In the genomic region with DNA sequence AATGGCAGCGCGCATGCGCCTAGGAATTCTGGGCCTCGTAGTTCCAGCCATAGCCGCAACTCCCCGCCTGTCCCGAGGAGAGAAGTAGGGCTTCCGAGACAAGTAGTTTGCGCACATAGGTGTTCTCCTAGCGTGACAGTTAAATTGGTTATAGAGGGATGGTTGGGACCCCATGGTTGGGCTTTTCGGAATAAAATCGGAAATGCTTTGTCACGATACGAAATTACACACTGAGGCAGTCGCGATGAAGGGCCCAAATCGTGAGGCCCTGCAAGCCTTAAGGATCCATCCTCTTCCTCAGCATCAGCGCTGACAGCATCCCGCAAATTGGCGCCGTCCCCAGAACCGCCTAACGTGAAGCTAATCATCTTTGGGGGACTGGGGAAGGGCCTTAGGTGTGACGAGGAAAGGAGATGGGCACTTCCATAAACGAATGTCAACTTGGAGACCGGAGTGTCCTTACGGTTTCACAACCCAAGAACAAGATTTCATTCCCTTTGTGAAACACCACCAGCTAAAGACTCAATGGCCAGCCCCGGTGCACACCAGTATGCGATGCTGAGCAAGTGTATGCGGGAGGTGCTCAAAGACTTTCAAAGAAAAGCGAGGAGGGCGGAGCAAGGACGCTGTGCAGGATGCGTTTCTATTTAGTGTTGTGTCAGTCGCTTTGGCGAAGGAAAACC, we compare ENCODE assay signal across 8 cellular contexts. TPM values are rescaled to one million over a fixed set of nuclear protein-coding genes. Genes with fewer than 3 reads are reported as not detected.
DNase-seq lines count a peak whose midpoint lies in the region; ATAC-seq, FAIRE-seq and TF ChIP-seq lines count a peak whose summit lies in the region.

No MANE protein-coding gene starts in this region.

- peak overlapping the region; percentile 83 for H3K9ac ChIP-seq in astrocyte (ENCODE audit: low read length)
- peak overlapping the region; percentile 33 for H3K9ac ChIP-seq in iPS-18a (ENCODE audit: low read length)

- WGBS in spleen, 5 donors = 1 to 3% (median 1%) methylated on average over 27 to 36 of the region's 36 CpGs

- no peaks in the 10 kb centered on the region for H3K9me3 Mint-ChIP-seq in astrocyte (ENCODE audit: unreplicated experiment)

- no peaks in the 10 kb centered on the region for H3K36me3 Mint-ChIP-seq in astrocyte (ENCODE audit: low read depth, unreplicated experiment)

- H3K4me3 ChIP-seq in SJCRH30 (peak overlapping the region; percentile 85), astrocyte (ENCODE audit: insufficient read depth, low read depth, low read length) (peak overlapping the region; percentile 85), iPS-18a (ENCODE audit: low read length) (peak overlapping the region; percentile 99), spleen (peak overlapping the region; percentile 69 to 98 (median 96))

- H2AFZ ChIP-seq in astrocyte (ENCODE audit: low read depth, low read length) = peak overlapping the region; percentile 98

- H3K9me3 ChIP-seq in SJCRH30 (replicated peaks) (no peaks in the 10 kb centered on the region), astrocyte (ENCODE audit: insufficient read depth, low read depth, low read length) (no peaks in the 10 kb centered on the region), iPS-18a (ENCODE audit: control insufficient read depth, low read depth, low read length) (no peaks in the 10 kb centered on the region), spleen (no peaks in the 10 kb centered on the region)

- no peak overlapping the region for H3K27ac ChIP-seq in SJCRH30
- peak overlapping the region; percentile 2 for H3K27ac ChIP-seq in astrocyte (ENCODE audit: low read depth, low read length)
- no peak overlapping the region for H3K27ac ChIP-seq in iPS-18a (ENCODE audit: low read length)
- peak overlapping the region in 7 of 8 donors; percentile 51 to 94 (median 90) for H3K27ac ChIP-seq in spleen

- no peaks in the 10 kb centered on the region for H3K36me3 ChIP-seq in SJCRH30
- no peaks in the 10 kb centered on the region for H3K36me3 ChIP-seq in astrocyte (ENCODE audit: insufficient read depth, low read length)
- no peaks in the 10 kb centered on the region for H3K36me3 ChIP-seq in iPS-18a (ENCODE audit: control insufficient read depth, low read depth, low read length)
- H3K36me3 ChIP-seq in spleen = no peaks in the 10 kb centered on the region

- H3K27me3 ChIP-seq in SJCRH30 (no peaks in the 10 kb centered on the region), astrocyte (ENCODE audit: insufficient read depth, low read length) (no peaks in the 10 kb centered on the region), iPS-18a (ENCODE audit: control insufficient read depth, insufficient read depth, low read length) (peaks cover 19% of the 10 kb centered on the region), spleen (replicated peaks in 1 of 7) (no peaks in the 10 kb centered on the region)

- H3K4me1 Mint-ChIP-seq in astrocyte (ENCODE audit: low read depth, unreplicated experiment) = peaks cover 4% of the 10 kb centered on the region

- DNase-seq in activated CD4-positive, CD25-positive, alpha-beta regulatory T cell (lab: John Stamatoyannopoulos, UW) = peak in 3 of 4 experiments; percentile 8 to 9 (median 8)
- DNase-seq in SJCRH30 (peak in 1 of 2 experiments; percentile 4), astrocyte (ENCODE audit: low read depth) (peak; percentile 12), spleen (peak; percentile 83), T1000 (lab: John Stamatoyannopoulos, UW) (no peak)

- H3K4me3 Mint-ChIP-seq in astrocyte (ENCODE audit: unreplicated experiment) = peak overlapping the region; percentile 94

- peak overlapping the region; percentile 80 for H3K27ac Mint-ChIP-seq in astrocyte (ENCODE audit: unreplicated experiment)

- intact Hi-C loops in spleen (cut with DNase I; ENCODE audit: low total_unique reads) = no loop called here

- no peak for TF ChIP-seq CTCF in astrocyte (IDR thresholded peaks at IDR 0.05; ENCODE audit: insufficient read depth, low read depth, low read length)
- TF ChIP-seq CTCF in spleen (IDR thresholded peaks at IDR 0.05 in 8 of 11, conservative IDR thresholded peaks at IDR 0.05 in 3 of 11) = peak in 2 of 11 experiments; percentile 4 to 35

- FAIRE-seq in astrocyte (lab: Jason Lieb, UNC) = no peak

- no peak for TF ChIP-seq POLR2A in spleen (IDR thresholded peaks at IDR 0.05)

- peaks cover 2% of the 10 kb centered on the region; the same call in 1 of the 2 replicates for H3K4me1 ChIP-seq in SJCRH30
- H3K4me1 ChIP-seq in astrocyte (ENCODE audit: insufficient read depth, low read length) = peaks cover 8% of the 10 kb centered on the region
- H3K4me1 ChIP-seq in iPS-18a (ENCODE audit: control insufficient read depth, low read depth, low read length) = peaks cover 16% of the 10 kb centered on the region
- peaks cover 9 to 51% (median 34%) of the 10 kb centered on the region in 6 donors for H3K4me1 ChIP-seq in spleen

- H3K79me2 ChIP-seq in astrocyte (ENCODE audit: insufficient read depth, low read length) = peaks cover 17% of the 10 kb centered on the region

- H4K20me1 ChIP-seq in astrocyte (ENCODE audit: insufficient read depth, low read length) = peaks cover 5% of the 10 kb centered on the region

- no peaks in the 10 kb centered on the region for H3K27me3 Mint-ChIP-seq in astrocyte (ENCODE audit: low read depth, unreplicated experiment)

- no peak for ATAC-seq in activated CD4-positive, CD25-positive, alpha-beta regulatory T cell treated with anti-CD3 and anti-CD28 coated beads, Interleukin-2, amount 50 U/mL, for 24 hours
- ATAC-seq in HG03159 (IDR thresholded peaks at IDR 0.05; ENCODE audit: unreplicated experiment) = no peak

- H3K4me2 ChIP-seq in astrocyte (ENCODE audit: low read length) = peak overlapping the region; percentile 98

RNA-seq across cellular contexts. Expression of gene TTBK2, which starts 0.6 kb away (rescaled TPM):
- total RNA-seq in SJCRH30 (2014; rRNA removed; shearing (Covaris generic)) = 10.9 and 11.1 TPM in 2 replicates
- total RNA-seq in astrocyte (12.9 and 14.8 TPM in 2 replicates), spleen (10 to 100 TPM; 19.4 to 27.8 (median 22.6) TPM)
- polyA plus RNA-seq in spleen = 1 to 10 TPM; 1.4 to 3.7 (median 1.5) TPM

Comparison
In these comparisons a context has a peak if more than half of its experiments do, and no peak if none do; other contexts are left out.
1. H3K27ac ChIP-seq: peak in astrocyte (single experiment) and spleen (7 of 8); none in SJCRH30 (single experiment) and iPS-18a (single experiment).
2. Peak in every context shown above with its lines, with median percentiles within 50 percentile points of each other: H3K4me3 ChIP-seq.